8 cellular contexts compared by ENCODE assay signal in the genomic region with DNA sequence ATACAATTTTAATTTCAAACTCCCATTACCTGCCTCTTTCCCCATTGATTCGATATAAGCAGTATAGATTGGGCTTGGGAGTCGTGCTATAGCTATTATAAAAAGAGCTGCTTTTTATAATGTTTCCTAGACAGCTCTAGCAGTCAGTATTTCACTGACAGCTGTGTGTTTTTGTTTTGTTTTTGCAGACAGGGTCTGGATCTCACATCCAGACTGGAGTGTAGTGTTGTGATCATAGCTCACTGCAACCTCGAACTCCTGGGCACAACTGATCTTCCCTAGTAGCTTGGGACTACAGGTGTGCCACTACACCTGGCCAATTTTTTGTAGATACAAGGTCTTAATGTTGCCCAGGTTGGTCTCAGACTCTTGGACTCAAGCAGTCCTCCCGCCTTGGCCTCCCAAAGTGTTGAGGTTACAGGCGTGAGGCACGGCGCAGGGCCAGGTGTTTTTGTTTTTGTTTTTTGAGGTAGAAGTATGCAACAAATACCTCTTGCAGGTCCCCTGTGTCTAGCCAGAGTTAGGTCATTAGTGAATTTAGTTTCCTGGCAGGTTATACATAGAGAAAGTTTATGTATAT. TPM values are rescaled to one million over a fixed set of nuclear protein-coding genes. Genes with fewer than 3 reads are reported as not detected.
DNase-seq lines count a peak whose midpoint lies in the region; ATAC-seq, FAIRE-seq and TF ChIP-seq lines count a peak whose summit lies in the region.

No MANE protein-coding gene starts in this region.

- TF ChIP-seq CTCF in heart left ventricle (IDR thresholded peaks at IDR 0.05) (no peak), astrocyte (IDR thresholded peaks at IDR 0.05; ENCODE audit: insufficient read depth, low read depth, low read length) (no peak), lower lobe of right lung (IDR thresholded peaks at IDR 0.05) (no peak), upper lobe of right lung (IDR thresholded peaks at IDR 0.05) (no peak)

- WGBS in heart left ventricle, 4 donors, result 40 to 58% (median 45%) methylated on average over 7 of the region's 7 CpGs

- no peaks in the 10 kb centered on the region for H3K36me3 Mint-ChIP-seq in astrocyte (ENCODE audit: low read depth, unreplicated experiment)

- H2AFZ ChIP-seq in astrocyte (ENCODE audit: low read depth, low read length), result no peak overlapping the region

- peaks cover 0 to 41% (median 18%) of the 10 kb centered on the region in 12 donors for H3K4me1 ChIP-seq in heart left ventricle
- H3K4me1 ChIP-seq in astrocyte (ENCODE audit: insufficient read depth, low read length), result peaks cover 14% of the 10 kb centered on the region
- H3K4me1 ChIP-seq in lower lobe of right lung, result peaks cover 23% of the 10 kb centered on the region
- peaks cover 30% of the 10 kb centered on the region for H3K4me1 ChIP-seq in upper lobe of right lung

- H3K9ac ChIP-seq in astrocyte (ENCODE audit: low read length), result peak overlapping the region; percentile 98

- H3K27ac ChIP-seq in heart left ventricle, result peak overlapping the region in 4 of 12 donors; percentile 93 to 96 (median 94)
- H3K27ac ChIP-seq in astrocyte (ENCODE audit: low read depth, low read length), result peak overlapping the region; percentile 95
- H3K27ac ChIP-seq in lower lobe of right lung, result peak overlapping the region; percentile 96
- H3K27ac ChIP-seq in upper lobe of right lung, result peak overlapping the region; percentile 93

- H3K36me3 ChIP-seq in heart left ventricle (no peaks in the 10 kb centered on the region), astrocyte (ENCODE audit: insufficient read depth, low read length) (no peaks in the 10 kb centered on the region), lower lobe of right lung (no peaks in the 10 kb centered on the region), upper lobe of right lung (no peaks in the 10 kb centered on the region)

- peak overlapping the region; percentile 100 for H3K4me2 ChIP-seq in astrocyte (ENCODE audit: low read length)

- intact Hi-C loops in heart left ventricle (cut with DNase I) (loop anchor here in 3 of 10 donors (10.0 kb wide), 1 partner anchor 99 kb away; a partner anchor contains a TSS), cardiac septum (cut with DNase I) (loop anchor here (2.0 kb wide), 1 partner anchor 101 kb away; a partner anchor contains a TSS), lower lobe of right lung (cut with DNase I) (no loop called here), upper lobe of right lung (cut with DNase I) (no loop called here)

- H3K79me2 ChIP-seq in astrocyte (ENCODE audit: insufficient read depth, low read length), result peaks cover 63% of the 10 kb centered on the region

- no peaks in the 10 kb centered on the region for H3K9me3 ChIP-seq in heart left ventricle
- H3K9me3 ChIP-seq in astrocyte (ENCODE audit: insufficient read depth, low read depth, low read length), result no peaks in the 10 kb centered on the region
- H3K9me3 ChIP-seq in lower lobe of right lung, result no peaks in the 10 kb centered on the region
- no peaks in the 10 kb centered on the region for H3K9me3 ChIP-seq in upper lobe of right lung

- DNase-seq in heart left ventricle (no peak), cardiac septum (ENCODE audit: low spot score) (no peak), astrocyte (ENCODE audit: low read depth) (no peak), lower lobe of right lung (no peak), upper lobe of right lung (no peak), NCI-H69 (lab: John Stamatoyannopoulos, UW) (no peak)

- peaks cover 2% of the 10 kb centered on the region for H3K9me3 Mint-ChIP-seq in astrocyte (ENCODE audit: unreplicated experiment)

- H3K4me1 Mint-ChIP-seq in astrocyte (ENCODE audit: low read depth, unreplicated experiment), result peaks cover 9% of the 10 kb centered on the region

- no peaks in the 10 kb centered on the region for H3K27me3 Mint-ChIP-seq in astrocyte (ENCODE audit: low read depth, unreplicated experiment)

- H3K27me3 ChIP-seq in heart left ventricle (no peaks in the 10 kb centered on the region), astrocyte (ENCODE audit: insufficient read depth, low read length) (no peaks in the 10 kb centered on the region), lower lobe of right lung (ENCODE audit: low read depth) (no peaks in the 10 kb centered on the region), upper lobe of right lung (no peaks in the 10 kb centered on the region)

- peak overlapping the region; percentile 99 for H3K4me3 Mint-ChIP-seq in astrocyte (ENCODE audit: unreplicated experiment)

- H4K20me1 ChIP-seq in astrocyte (ENCODE audit: insufficient read depth, low read length), result peaks cover 49% of the 10 kb centered on the region

- H3K27ac Mint-ChIP-seq in astrocyte (ENCODE audit: unreplicated experiment), result peak overlapping the region; percentile 77

- H3K4me3 ChIP-seq in heart left ventricle, result peak overlapping the region in 9 of 12 donors; percentile 78 to 99 (median 94)
- H3K4me3 ChIP-seq in astrocyte (ENCODE audit: insufficient read depth, low read depth, low read length), result peak overlapping the region; percentile 98
- peak overlapping the region; percentile 100 for H3K4me3 ChIP-seq in lower lobe of right lung
- peak overlapping the region; percentile 100 for H3K4me3 ChIP-seq in upper lobe of right lung

- TF ChIP-seq POLR2A in heart left ventricle (IDR thresholded peaks at IDR 0.05), result no peak

- ATAC-seq in heart left ventricle (no peak), lower lobe of right lung (no peak), upper lobe of right lung (no peak), GM18861 (IDR thresholded peaks at IDR 0.05; ENCODE audit: unreplicated experiment) (no peak), GM19397 (IDR thresholded peaks at IDR 0.05; ENCODE audit: unreplicated experiment) (no peak)

- no peak for FAIRE-seq in astrocyte (lab: Jason Lieb, UNC)

RNA-seq across cellular contexts. Expression of a gene that starts 1.7 kb away (rescaled TPM):
- total RNA-seq in heart left ventricle (10 to 100 TPM; 24.5 to 53.4 (median 31.4) TPM), cardiac septum (30.1 TPM), astrocyte (46.2 and 55.9 TPM in 2 replicates), lower lobe of right lung (50.0 TPM), upper lobe of right lung (49.8 TPM)
- 10 to 100 TPM; 70.6 to 86.6 TPM for polyA plus RNA-seq in heart left ventricle

RNA-seq across cellular contexts. Expression of a gene that starts 35.0 kb away (rescaled TPM):
- total RNA-seq in heart left ventricle (100 to 1,000 TPM in 1 of 9 donors, 10 to 100 TPM in 8; 28.0 to 148 (median 42.6) TPM), cardiac septum (47.3 TPM), astrocyte (118 and 129 TPM in 2 replicates), lower lobe of right lung (203 TPM), upper lobe of right lung (167 TPM)
- polyA plus RNA-seq in heart left ventricle, result 10 to 100 TPM; 45.8 to 77.7 TPM

RNA-seq across cellular contexts. Expression of a gene that starts 38.3 kb away (rescaled TPM):
- total RNA-seq in heart left ventricle, result 1 to 10 TPM in 3 of 9 donors, under 1 TPM in 6; 0.20 to 1.3 (median 0.93) TPM
- polyA plus RNA-seq in heart left ventricle, result 1 to 10 TPM in 1 of 2 donors, under 1 TPM in 1; 0.35 to 2.0 TPM
- total RNA-seq in cardiac septum, result 1.2 TPM
- total RNA-seq in astrocyte, result 2.4 and 3.8 TPM in 2 replicates
- total RNA-seq in lower lobe of right lung, result 20.3 TPM
- total RNA-seq in upper lobe of right lung, result 5.0 TPM
